Comparison of ENCODE assay signal across 9 cellular contexts in the genomic region with DNA sequence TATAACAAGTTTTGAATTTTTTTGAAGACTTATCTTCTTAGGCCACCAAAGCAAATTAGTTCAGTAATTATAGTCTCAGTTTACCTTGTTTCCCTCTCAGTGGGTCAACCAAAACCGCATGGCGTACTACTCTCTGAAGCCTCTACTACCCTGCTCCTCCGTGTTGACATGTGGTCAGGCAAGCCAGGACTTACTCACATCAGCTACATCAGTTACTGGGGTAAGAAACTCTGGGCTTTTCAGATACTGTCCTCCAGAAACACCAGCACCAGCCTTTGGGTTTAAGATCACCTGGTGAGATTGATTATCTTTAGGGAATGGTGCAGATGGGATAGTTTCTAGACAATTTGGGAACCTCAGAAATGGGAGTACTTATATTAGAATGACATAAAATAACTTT. TPM values are rescaled to one million over a fixed set of nuclear protein-coding genes. Genes with fewer than 3 reads are reported as not detected.
"Had no signal": no experiment of that assay in that cellular context is flagged by ENCODE, and none has a peak within 500 bp of the region (broad histone marks: within the 10 kb centered on the region; RNA-seq: fewer than 3 reads in every experiment).

No MANE protein-coding gene starts in this region.

- H3K4me1 ChIP-seq: HAP-1 had no signal

- H3K27ac Mint-ChIP-seq: HFFc6 had no signal

- H3K27ac ChIP-seq: GM23248, HL-60 had no signal

- DNase-seq: GM23248, GOT3, H7, HFFc6 had no signal

- H3K4me3 ChIP-seq: GM23248, HAP-1, K562 had no signal

- H3K9me3 Mint-ChIP-seq: HFFc6 had no signal

- H3K4me3 Mint-ChIP-seq: HFFc6 had no signal

- H3K9ac ChIP-seq: GM23248 had no signal

- H2AFZ ChIP-seq: GM23248 had no signal

- ATAC-seq: HCT116, HepG2, K562 had no signal

- H3K9me3 ChIP-seq: HAP-1 had no signal

- H3K36me3 ChIP-seq: HAP-1 had no signal

RNA-seq across cellular contexts. Expression of gene KCNQ5, which starts 55.1 kb away (rescaled TPM):
- total RNA-seq: HepG2 had no signal
